ENCODE assay signal across 2 cellular contexts in genomic region chr14:32428149-32428548, GRCh38.
TF ChIP-seq lines count a peak whose summit lies in the region.

No MANE protein-coding gene starts in this region.

TF ChIP-seq in IMR-90, 13 proteins besides CTCF, POLR2A, EP300 and RAD21:
- TF ChIP-seq, protein P1, sequence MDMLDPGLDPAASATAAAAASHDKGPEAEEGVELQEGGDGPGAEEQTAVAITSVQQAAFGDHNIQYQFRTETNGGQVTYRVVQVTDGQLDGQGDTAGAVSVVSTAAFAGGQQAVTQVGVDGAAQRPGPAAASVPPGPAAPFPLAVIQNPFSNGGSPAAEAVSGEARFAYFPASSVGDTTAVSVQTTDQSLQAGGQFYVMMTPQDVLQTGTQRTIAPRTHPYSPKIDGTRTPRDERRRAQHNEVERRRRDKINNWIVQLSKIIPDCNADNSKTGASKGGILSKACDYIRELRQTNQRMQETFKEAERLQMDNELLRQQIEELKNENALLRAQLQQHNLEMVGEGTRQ (IDR thresholded peaks at IDR 0.05; ENCODE audit: low read depth, low read length) = no peak
- no peak for TF ChIP-seq NFE2L2 (IDR thresholded peaks at IDR 0.05; ENCODE audit: low read depth, low read length)
- TF ChIP-seq BHLHE40 (IDR thresholded peaks at IDR 0.05; ENCODE audit: low read depth, low read length) = no peak
- TF ChIP-seq MXI1 (IDR thresholded peaks at IDR 0.05; ENCODE audit: borderline replicate concordance, low read depth, low read length) = no peak
- TF ChIP-seq MAFK (IDR thresholded peaks at IDR 0.05; ENCODE audit: low read depth, low read length) = no peak
- TF ChIP-seq CEBPB (IDR thresholded peaks at IDR 0.05; ENCODE audit: low read depth, low read length) = no peak
- no peak for TF ChIP-seq CHD1 (IDR thresholded peaks at IDR 0.05; ENCODE audit: low read depth, low read length)
- TF ChIP-seq SMC3 (IDR thresholded peaks at IDR 0.05; ENCODE audit: low read depth, low read length) = no peak
- no peak for TF ChIP-seq RCOR1 (IDR thresholded peaks at IDR 0.05; ENCODE audit: insufficient replicate concordance, low read length)
- TF ChIP-seq FOS (IDR thresholded peaks at IDR 0.05; ENCODE audit: low read depth, low read length) = no peak
- no peak for TF ChIP-seq RFX5 (IDR thresholded peaks at IDR 0.05; ENCODE audit: low read depth, low read length)
- TF ChIP-seq, protein P2, sequence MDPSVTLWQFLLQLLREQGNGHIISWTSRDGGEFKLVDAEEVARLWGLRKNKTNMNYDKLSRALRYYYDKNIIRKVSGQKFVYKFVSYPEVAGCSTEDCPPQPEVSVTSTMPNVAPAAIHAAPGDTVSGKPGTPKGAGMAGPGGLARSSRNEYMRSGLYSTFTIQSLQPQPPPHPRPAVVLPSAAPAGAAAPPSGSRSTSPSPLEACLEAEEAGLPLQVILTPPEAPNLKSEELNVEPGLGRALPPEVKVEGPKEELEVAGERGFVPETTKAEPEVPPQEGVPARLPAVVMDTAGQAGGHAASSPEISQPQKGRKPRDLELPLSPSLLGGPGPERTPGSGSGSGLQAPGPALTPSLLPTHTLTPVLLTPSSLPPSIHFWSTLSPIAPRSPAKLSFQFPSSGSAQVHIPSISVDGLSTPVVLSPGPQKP (IDR thresholded peaks at IDR 0.05; ENCODE audit: borderline replicate concordance, low read depth, low read length) = no peak
- no peak for TF ChIP-seq MAZ (IDR thresholded peaks at IDR 0.05; ENCODE audit: borderline replicate concordance, low read depth, low read length)
TF ChIP-seq in IMR-90: peak in this region for 0.

TF ChIP-seq in SK-N-SH, 30 proteins besides CTCF, POLR2A, EP300 and RAD21:
- TF ChIP-seq, protein P1 (IDR thresholded peaks at IDR 0.05; ENCODE audit: borderline replicate concordance, low read depth, low read length) = no peak
- TF ChIP-seq MEF2A (IDR thresholded peaks at IDR 0.05; ENCODE audit: borderline replicate concordance, low read depth) (no peak), TAF1 (IDR thresholded peaks at IDR 0.05; ENCODE audit: borderline replicate concordance, low read depth, low read length) (no peak), YY1 (IDR thresholded peaks at IDR 0.05; ENCODE audit: low read depth) (no peak), PBX3 (IDR thresholded peaks at IDR 0.05) (no peak)
TF ChIP-seq in SK-N-SH: peak in this region for 0.
